ENCODE assay signal across 11 cellular contexts in genomic region chr18:6745504-6746031, GRCh38. TPM values are rescaled to one million over a fixed set of nuclear protein-coding genes. Genes with fewer than 3 reads are reported as not detected.
"Had no signal": no experiment of that assay in that cellular context is flagged by ENCODE, and none has a peak within 500 bp of the region (broad histone marks: within the 10 kb centered on the region; RNA-seq: fewer than 3 reads in every experiment).

No MANE protein-coding gene starts in this region.

- H3K9me3 ChIP-seq: lower lobe of right lung, ovary had no signal

- H3K36me3 ChIP-seq: lower lobe of right lung, ovary had no signal

- H3K4me3 Mint-ChIP-seq: activated naive CD4-positive, alpha-beta T cell treated with anti-CD3 and anti-CD28 coated beads, Interleukin-2, amount 50 U/mL, for 24 hours; brain; dendritic cell treated with granulocyte-macrophage colony-stimulating factor and Interleukin-4, amounts not matched to agents 40 ng/mL and 50 ng/mL, for 4 days; immature natural killer cell; neural crest cell; T-helper 1 cell treated with Interleukin-12 subunit alpha and Interleukin-12 subunit beta and Interleukin-4 antibody, amounts not matched to agents 30 μg/mL and 1 μg/mL, for 36 hours had no signal

- DNase-seq: activated T-cell treated with anti-CD3 and anti-CD28 coated beads, Interleukin-2, amount 50 U/mL, for 1 hour; immature natural killer cell; left cardiac atrium; lower lobe of right lung; ovary; small intestine had no signal

- H3K27ac Mint-ChIP-seq: activated naive CD4-positive, alpha-beta T cell treated with anti-CD3 and anti-CD28 coated beads, Interleukin-2, amount 50 U/mL, for 24 hours; dendritic cell treated with granulocyte-macrophage colony-stimulating factor and Interleukin-4, amounts not matched to agents 40 ng/mL and 50 ng/mL, for 4 days; immature natural killer cell; T-helper 1 cell treated with Interleukin-12 subunit alpha and Interleukin-12 subunit beta and Interleukin-4 antibody, amounts not matched to agents 30 μg/mL and 1 μg/mL, for 36 hours had no signal

- H3K4me1 ChIP-seq: lower lobe of right lung had no signal

- H3K4me3 ChIP-seq: lower lobe of right lung, ovary had no signal

- H3K9me3 Mint-ChIP-seq: activated naive CD4-positive, alpha-beta T cell treated with anti-CD3 and anti-CD28 coated beads, Interleukin-2, amount 50 U/mL, for 24 hours; T-helper 1 cell treated with Interleukin-12 subunit alpha and Interleukin-12 subunit beta and Interleukin-4 antibody, amounts not matched to agents 30 μg/mL and 1 μg/mL, for 36 hours had no signal

- H3K27me3 ChIP-seq: ovary had no signal

- H3K27ac ChIP-seq: lower lobe of right lung, ovary had no signal

- H3K36me3 Mint-ChIP-seq: activated naive CD4-positive, alpha-beta T cell treated with anti-CD3 and anti-CD28 coated beads, Interleukin-2, amount 50 U/mL, for 24 hours; immature natural killer cell had no signal

- ATAC-seq: left cardiac atrium, lower lobe of right lung had no signal

- H3K4me1 Mint-ChIP-seq: activated naive CD4-positive, alpha-beta T cell treated with anti-CD3 and anti-CD28 coated beads, Interleukin-2, amount 50 U/mL, for 24 hours; immature natural killer cell had no signal

- H3K27me3 Mint-ChIP-seq: dendritic cell treated with granulocyte-macrophage colony-stimulating factor and Interleukin-4, amounts not matched to agents 40 ng/mL and 50 ng/mL, for 4 days had no signal

RNA-seq across cellular contexts. Expression of gene ARHGAP28, which starts 16.1 kb away (rescaled TPM):
- polyA plus RNA-seq: immature natural killer cell had no signal
